ENCODE assay signal across 8 cellular contexts in genomic region chr11:102341844-102342318, GRCh38. TPM values are rescaled to one million over a fixed set of nuclear protein-coding genes. Genes with fewer than 3 reads are reported as not detected.
DNase-seq lines count a peak whose midpoint lies in the region; ATAC-seq and TF ChIP-seq lines count a peak whose summit lies in the region.

No MANE protein-coding gene starts in this region.

- POLR2A ChIA-PET in Panc1 (lab: Charles Lee) = no interaction called here

- H3K36me3 ChIP-seq in KMS-11 (ENCODE audit: insufficient read depth) (no peaks in the 10 kb centered on the region), Panc1 (ENCODE audit: control insufficient read depth, insufficient read depth, low read length) (peaks cover 13% of the 10 kb centered on the region), neural progenitor cell (no peaks in the 10 kb centered on the region)

- H3K9me3 ChIP-seq in Panc1 (ENCODE audit: control insufficient read depth, insufficient read depth, low read depth, low read length) (no peaks in the 10 kb centered on the region), neural progenitor cell (ENCODE audit: low read depth) (no peaks in the 10 kb centered on the region)

- H3K27ac ChIP-seq in KMS-11 (no peak overlapping the region), Panc1 (ENCODE audit: low read length) (peak overlapping the region; percentile 75), neural progenitor cell (no peak overlapping the region)

- in situ Hi-C loops in Panc1 (cut with HindIII; ENCODE audit: low pct_unique_long_range_greater_than_20kb, low sequenced_read_pairs) = no loop called here

- H3K79me2 ChIP-seq in KMS-11 (ENCODE audit: insufficient read depth, low read depth) (no peaks in the 10 kb centered on the region), neural progenitor cell (ENCODE audit: low read depth) (no peaks in the 10 kb centered on the region)

- intact Hi-C loops in Panc1 (cut with micrococcal nuclease; ENCODE audit: unreplicated experiment) = loop anchor here (1.0 to 5.0 kb wide), 3 partner anchors 153 to 325 kb away; no protein-coding TSS in a partner anchor

- no peak overlapping the region for H3K4me3 Mint-ChIP-seq in neural progenitor cell
- no peak overlapping the region for H3K4me3 Mint-ChIP-seq in type B pancreatic cell

- ATAC-seq in GM21526 (IDR thresholded peaks at IDR 0.05; ENCODE audit: low FRiP score, unreplicated experiment) (peak; percentile 54), Panc1 (peak; percentile 70)

- H2AFZ ChIP-seq in KMS-11 (ENCODE audit: low read depth) = no peak overlapping the region
- no peak overlapping the region for H2AFZ ChIP-seq in neural progenitor cell (replicated peaks)

- H4K20me1 ChIP-seq in KMS-11 (ENCODE audit: insufficient read depth) (no peaks in the 10 kb centered on the region), neural progenitor cell (ENCODE audit: low read depth) (no peaks in the 10 kb centered on the region)

- CTCF ChIA-PET in Panc1 (lab: Charles Lee) = interaction anchor here (0.6 to 2.5 kb wide), 13 partner anchors 8 to 377 kb away, joined by 3 to 26 read pairs (median 7); no protein-coding TSS in a partner anchor

- H3K36me3 Mint-ChIP-seq in neural progenitor cell = no peaks in the 10 kb centered on the region
- H3K36me3 Mint-ChIP-seq in type B pancreatic cell = no peaks in the 10 kb centered on the region

- H3K27me3 Mint-ChIP-seq in neural progenitor cell (ENCODE audit: insufficient read depth, low read depth) (peaks cover 3% of the 10 kb centered on the region), type B pancreatic cell (no peaks in the 10 kb centered on the region)

- TF ChIP-seq CTCF in KMS-11 (conservative IDR thresholded peaks at IDR 0.05; ENCODE audit: low read depth, low read length) (peak; percentile 78), Panc1 (IDR thresholded peaks at IDR 0.05) (peak; percentile 91), fibroblast of mammary gland (conservative IDR thresholded peaks at IDR 0.05; ENCODE audit: control insufficient read depth, insufficient read depth, low read depth, low read length) (peak; percentile 91), neural progenitor cell (IDR thresholded peaks at IDR 0.05) (peak; percentile 92), type B pancreatic cell (conservative IDR thresholded peaks at IDR 0.05) (peak; percentile 90)

- H3K9ac ChIP-seq in KMS-11 = no peak overlapping the region
- no peak overlapping the region for H3K9ac ChIP-seq in neural progenitor cell

- DNase-seq in DMS114 treated with DMSO at 0.1 percent for 48 hours (lab: John Stamatoyannopoulos, UW; ENCODE audit: unreplicated experiment) (peak; percentile 40), Panc1 (ENCODE audit: low read depth, low spot score) (no peak), activated T-helper 1 cell treated with Interleukin-2 at 50 U/mL for 16 hours (ENCODE audit: low read depth) (peak; percentile 39), fibroblast of mammary gland (ENCODE audit: low read depth) (peak; percentile 89), neural progenitor cell (ENCODE audit: low spot score) (peak; percentile 88), type B pancreatic cell (ENCODE audit: extremely low spot score, unreplicated experiment) (no peak)

- no peak overlapping the region for H3K4me3 ChIP-seq in KMS-11 (IDR thresholded peaks at IDR 0.05; ENCODE audit: insufficient read depth, low read depth, low read length)
- no peak overlapping the region for H3K4me3 ChIP-seq in Panc1 (ENCODE audit: low read depth in 2 of 2, low read length in 2 of 2)
- H3K4me3 ChIP-seq in fibroblast of mammary gland (ENCODE audit: control insufficient read depth, low read depth, low read length) = no peak overlapping the region
- H3K4me3 ChIP-seq in neural progenitor cell = no peak overlapping the region

- peaks cover 6% of the 10 kb centered on the region for H3F3A ChIP-seq in neural progenitor cell (ENCODE audit: low read depth)

- peaks cover 12% of the 10 kb centered on the region for H3K4me1 Mint-ChIP-seq in neural progenitor cell
- peaks cover 14% of the 10 kb centered on the region for H3K4me1 Mint-ChIP-seq in type B pancreatic cell (ENCODE audit: unreplicated experiment)

- H3K4me2 ChIP-seq in KMS-11 (no peak overlapping the region), neural progenitor cell (no peak overlapping the region)

- H3K27ac Mint-ChIP-seq in neural progenitor cell (no peak overlapping the region), type B pancreatic cell (no peak overlapping the region)

- BruUV-seq in Panc1 (replicated peaks; lab: Mats Ljungman, UMichigan) = no TSS peak

- H3K27me3 ChIP-seq in KMS-11 (ENCODE audit: insufficient read depth, low read depth) (no peaks in the 10 kb centered on the region), Panc1 (ENCODE audit: control insufficient read depth, insufficient read depth, low read length) (no peaks in the 10 kb centered on the region), neural progenitor cell (no peaks in the 10 kb centered on the region)

- peaks cover 17% of the 10 kb centered on the region for H3K4me1 ChIP-seq in KMS-11 (ENCODE audit: low read depth, poor library complexity, severe bottlenecking)
- peaks cover 38% of the 10 kb centered on the region for H3K4me1 ChIP-seq in Panc1 (ENCODE audit: control insufficient read depth, insufficient read depth, low read length)
- H3K4me1 ChIP-seq in neural progenitor cell = peaks cover 6% of the 10 kb centered on the region

- H3K9me3 Mint-ChIP-seq in neural progenitor cell (no peaks in the 10 kb centered on the region), type B pancreatic cell (no peaks in the 10 kb centered on the region)

RNA-seq across cellular contexts. Expression of gene BIRC2, which starts 5.1 kb away (rescaled TPM):
- 76.8 TPM for total RNA-seq in Panc1 (2021; ENCODE audit: unreplicated experiment)
- polyA plus RNA-seq in Panc1 (2012; ENCODE audit: insufficient read length) = 29.4 TPM
- 52.5 and 78.1 TPM in 2 replicates for total RNA-seq in neural progenitor cell (ENCODE audit: low replicate concordance)
- 43.4 and 46.9 TPM in 2 replicates for total RNA-seq in type B pancreatic cell (ENCODE audit: low replicate concordance)

RNA-seq across cellular contexts. Expression of gene BIRC3, which starts 24.6 kb away (rescaled TPM):
- total RNA-seq in Panc1 (2021; ENCODE audit: unreplicated experiment) (65.4 TPM), neural progenitor cell (ENCODE audit: low replicate concordance) (0.09 TPM in 1 of 2 replicates, not detected in the other), type B pancreatic cell (ENCODE audit: low replicate concordance) (2.3 and 2.8 TPM in 2 replicates)
- 29.2 TPM for polyA plus RNA-seq in Panc1 (2012; ENCODE audit: insufficient read length)

Comparison
In these comparisons a context has a peak if more than half of its experiments do, and no peak if none do; other contexts are left out.
1. DNase-seq: peak in DMS114 treated with DMSO at 0.1 percent for 48 hours (single experiment), activated T-helper 1 cell treated with Interleukin-2 at 50 U/mL for 16 hours (single experiment), fibroblast of mammary gland (single experiment) and neural progenitor cell (single experiment); none in Panc1 (single experiment) and type B pancreatic cell (single experiment).
2. RNA of gene BIRC3, which starts 24.6 kb away (total RNA-seq): 65.4 TPM in Panc1 (single experiment); 2.3 to 2.8 TPM in type B pancreatic cell and 0.09 TPM in neural progenitor cell; every median in the first group is over 10 times any median in the second.
3. Peak in every context shown above with its lines, with median percentiles within 50 percentile points of each other: CTCF ChIP-seq.